ENCODE assay signal across 1 cellular context in genomic region chr11:29405305-29405704, GRCh38.
TF ChIP-seq lines count a peak whose summit lies in the region.

No MANE protein-coding gene starts in this region.

TF ChIP-seq in IMR-90, 13 proteins besides CTCF, POLR2A, EP300 and RAD21 (continued from another document):
- TF ChIP-seq USF2 (IDR thresholded peaks at IDR 0.05; ENCODE audit: low read depth, low read length) (no peak; the same call in 1 of the 2 replicates), MXI1 (IDR thresholded peaks at IDR 0.05; ENCODE audit: borderline replicate concordance, low read depth, low read length) (no peak), SMC3 (IDR thresholded peaks at IDR 0.05; ENCODE audit: low read depth, low read length) (no peak), FOS (IDR thresholded peaks at IDR 0.05; ENCODE audit: low read depth, low read length) (no peak), CEBPB (IDR thresholded peaks at IDR 0.05; ENCODE audit: low read depth, low read length) (no peak), NFE2L2 (IDR thresholded peaks at IDR 0.05; ENCODE audit: low read depth, low read length) (no peak), ELK1 (IDR thresholded peaks at IDR 0.05; ENCODE audit: borderline replicate concordance, low read depth, low read length) (no peak), MAZ (IDR thresholded peaks at IDR 0.05; ENCODE audit: borderline replicate concordance, low read depth, low read length) (no peak)
